In the genomic region with DNA sequence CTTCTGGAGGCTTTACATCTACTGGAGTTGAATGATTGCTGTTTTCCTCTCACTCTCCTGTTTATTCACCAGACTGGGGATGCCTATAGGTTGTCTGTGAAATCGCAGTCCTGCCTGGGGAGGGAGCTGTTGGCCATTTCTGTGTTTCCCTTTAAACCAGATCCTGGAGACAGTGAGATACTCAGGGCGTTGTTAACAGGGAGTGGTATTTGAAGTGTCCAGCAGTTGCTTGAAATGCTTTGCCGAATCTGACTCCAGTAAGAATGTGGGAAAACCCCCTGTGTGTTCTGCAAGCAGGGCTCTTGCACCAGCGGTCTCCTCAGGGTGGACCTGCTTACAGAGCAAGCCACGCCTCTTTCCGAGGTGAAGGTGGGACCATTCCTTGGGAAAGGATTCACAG, we compare ENCODE assay signal across 15 cellular contexts. TPM values are rescaled to one million over a fixed set of nuclear protein-coding genes. Genes with fewer than 3 reads are reported as not detected.
A peak's percentile ranks its signal among the peaks of the same experiment; 100 is the strongest.
DNase-seq lines count a peak whose midpoint lies in the region; ATAC-seq and TF ChIP-seq lines count a peak whose summit lies in the region.
"Had no signal": no experiment of that assay in that cellular context is flagged by ENCODE, and none has a peak within 500 bp of the region (broad histone marks: within the 10 kb centered on the region; RNA-seq: fewer than 3 reads in every experiment).

No MANE protein-coding gene starts in this region.

- WGBS in endodermal cell (ENCODE audit: insufficient coverage in 1 of 2, insufficient read length in 1 of 2), 2 experiments: 71 to 80% methylated on average over 4 to 6 of the region's 6 CpGs
- no CpG with 5 or more reads among the region's 6 CpGs for WGBS in mesendoderm (ENCODE audit: extremely low coverage, insufficient coverage, low lambda C conversion rate)

- no peak overlapping the region for H3K23ac ChIP-seq in mesendoderm (ENCODE audit: low read length)

- TF ChIP-seq CTCF in BE2C (IDR thresholded peaks at IDR 0.05; ENCODE audit: low read depth, low read length) (0 out of 2 replicates have a peak, but pooled peaks have one; percentile 24), endodermal cell (conservative IDR thresholded peaks at IDR 0.05) (peak; percentile 68), GM13976 (IDR thresholded peaks at IDR 0.05; ENCODE audit: borderline replicate concordance, control extremely low read depth, extremely low read depth, insufficient read depth, missing control alignments) (no peak)

- H3K9ac ChIP-seq in endodermal cell (ENCODE audit: extremely low read depth, low read length, poor library complexity, severe bottlenecking): no peak overlapping the region
- H3K9ac ChIP-seq in mesendoderm (ENCODE audit: low read length): no peak overlapping the region

- no peak overlapping the region for H2BK15ac ChIP-seq in mesendoderm (replicated peaks; ENCODE audit: low read depth)

- no peak overlapping the region for H2AK5ac ChIP-seq in mesendoderm (ENCODE audit: low read length)

- no peak overlapping the region for H4K8ac ChIP-seq in mesendoderm (ENCODE audit: low read depth, low read length)

- H3K27ac ChIP-seq in endodermal cell (ENCODE audit: low read depth, low read length) (no peak overlapping the region), mesendoderm (ENCODE audit: low read depth, low read length) (no peak overlapping the region)
- H3K27ac ChIP-seq: pancreas had no signal

- H3K4me1 Mint-ChIP-seq in endodermal cell: peaks cover 5% of the 10 kb centered on the region

- peaks cover 19% of the 10 kb centered on the region for H3K27me3 ChIP-seq in BE2C
- H3K27me3 ChIP-seq in endodermal cell (ENCODE audit: control insufficient read depth, insufficient read depth, low read length, poor library complexity, severe bottlenecking): peaks cover 28% of the 10 kb centered on the region
- peaks cover 11% of the 10 kb centered on the region for H3K27me3 ChIP-seq in mesendoderm (ENCODE audit: insufficient read depth, low read length, poor library complexity)
- H3K27me3 ChIP-seq: pancreas had no signal

- peaks cover 6% of the 10 kb centered on the region for H3K9me3 Mint-ChIP-seq in endodermal cell
- H3K9me3 Mint-ChIP-seq: activated naive CD8-positive, alpha-beta T cell treated with anti-CD3 and anti-CD28 coated beads, Interleukin-2, amount 10 ng/mL, durations not matched to agents 7 days and 5 days; CD4-positive, alpha-beta T cell had no signal

- no peak overlapping the region for H3K56ac ChIP-seq in mesendoderm (ENCODE audit: low read length)

- H4K5ac ChIP-seq in mesendoderm (ENCODE audit: low read length): no peak overlapping the region

- peaks cover 25% of the 10 kb centered on the region for H3K27me3 Mint-ChIP-seq in endodermal cell (ENCODE audit: insufficient read depth)

- H3K36me3 Mint-ChIP-seq in endodermal cell (ENCODE audit: low read depth): peaks cover 18% of the 10 kb centered on the region
- H3K36me3 Mint-ChIP-seq: activated naive CD8-positive, alpha-beta T cell treated with anti-CD3 and anti-CD28 coated beads, Interleukin-2, amount 10 ng/mL, durations not matched to agents 7 days and 5 days had no signal

- H2BK120ac ChIP-seq in mesendoderm (ENCODE audit: low read depth, low read length): no peak overlapping the region

- H3K9me3 ChIP-seq in BE2C (no peaks in the 10 kb centered on the region), endodermal cell (ENCODE audit: control insufficient read depth, low read length) (peaks cover 12% of the 10 kb centered on the region)
- H3K9me3 ChIP-seq: pancreas had no signal

- in situ Hi-C loops in GM13976 (cut with MboI; ENCODE audit: low sequenced_read_pairs, unreplicated experiment): no loop called here

- H3K18ac ChIP-seq in mesendoderm (ENCODE audit: low read length): no peak overlapping the region

- no peak overlapping the region for H3K27ac Mint-ChIP-seq in endodermal cell
- H3K27ac Mint-ChIP-seq: activated naive CD8-positive, alpha-beta T cell treated with anti-CD3 and anti-CD28 coated beads, Interleukin-2, amount 10 ng/mL, durations not matched to agents 7 days and 5 days; CD4-positive, alpha-beta T cell had no signal

- no peak overlapping the region for H3K4me3 Mint-ChIP-seq in endodermal cell
- H3K4me3 Mint-ChIP-seq: activated naive CD8-positive, alpha-beta T cell treated with anti-CD3 and anti-CD28 coated beads, Interleukin-2, amount 10 ng/mL, durations not matched to agents 7 days and 5 days; CD4-positive, alpha-beta T cell had no signal

- no peak overlapping the region for H2BK5ac ChIP-seq in mesendoderm (ENCODE audit: low read length)

- H3K4me3 ChIP-seq in BE2C (ENCODE audit: low read depth, low read length) (no peak overlapping the region), endodermal cell (ENCODE audit: low read length) (no peak overlapping the region), mesendoderm (ENCODE audit: low read length) (no peak overlapping the region)
- H3K4me3 ChIP-seq: pancreas had no signal

- H3K79me1 ChIP-seq in mesendoderm (ENCODE audit: low read length): no peaks in the 10 kb centered on the region

- H3K79me2 ChIP-seq in mesendoderm (ENCODE audit: control insufficient read depth, insufficient read depth, low read length): no peaks in the 10 kb centered on the region

- H3K4me1 ChIP-seq in BE2C (no peaks in the 10 kb centered on the region), endodermal cell (ENCODE audit: control insufficient read depth, insufficient read depth, low read length) (no peaks in the 10 kb centered on the region), mesendoderm (ENCODE audit: control insufficient read depth, low read depth, low read length) (peaks cover 3% of the 10 kb centered on the region)

- no peak overlapping the region for H3K4me2 ChIP-seq in mesendoderm (ENCODE audit: low read length)

- H3K36me3 ChIP-seq in BE2C (no peaks in the 10 kb centered on the region), endodermal cell (ENCODE audit: control insufficient read depth, insufficient read depth, low read length) (peaks cover 12% of the 10 kb centered on the region), mesendoderm (ENCODE audit: control insufficient read depth, insufficient read depth, low read length) (no peaks in the 10 kb centered on the region)

- DNase-seq in BE2C: no peak
- DNase-seq in M059J (ENCODE audit: low read depth): peak; percentile 22
- DNase-seq in endodermal cell: peak; percentile 76
- DNase-seq in mesendoderm: peak; percentile 73
- no peak for DNase-seq in ecto neural progenitor cell (ENCODE audit: low spot score)
- DNase-seq in GM13976 (ENCODE audit: low spot score): no peak
- DNase-seq: activated CD8-positive, alpha-beta memory T cell treated with anti-CD3 and anti-CD28 coated beads, Interleukin-2, amount 50 U/mL, for 48 hours; activated naive CD8-positive, alpha-beta T cell treated with anti-CD3 and anti-CD28 coated beads, Interleukin-2, amount 10 ng/mL, durations not matched to agents 7 days and 5 days; CD4-positive, alpha-beta T cell; NCI-H1092; NCI-H510A treated with DMSO at 0.1 percent for 48 hours; pancreas; Right ventricle myocardium superior had no signal

- ATAC-seq in GM21515 (IDR thresholded peaks at IDR 0.05; ENCODE audit: unreplicated experiment) (no peak), HG02759 (IDR thresholded peaks at IDR 0.05; ENCODE audit: unreplicated experiment) (no peak)
- ATAC-seq: pancreas had no signal

- H3K4ac ChIP-seq in mesendoderm (ENCODE audit: low read depth, low read length): no peak overlapping the region

RNA-seq across cellular contexts. Expression of a gene that starts 4.3 kb away (rescaled TPM):
- polyA plus RNA-seq in BE2C (2012; ENCODE audit: insufficient read depth, insufficient read length, low read depth): 0.09 TPM
- total RNA-seq in M059J (2014; rRNA removed; shearing (Covaris generic)): 0.20 and 1.7 TPM in 2 replicates
- 1 to 10 TPM; 2.7 to 5.1 TPM for total RNA-seq in endodermal cell
- polyA plus RNA-seq in endodermal cell (2013, experiment 1 of 2): 0.36 TPM
- polyA plus RNA-seq in endodermal cell (2013, experiment 2 of 2): 0.37 TPM
- 0.66 TPM for polyA plus RNA-seq in mesendoderm (2013, experiment 1 of 2)
- polyA plus RNA-seq in mesendoderm (2013, experiment 2 of 2): 0.57 TPM

RNA-seq across cellular contexts. Expression of a gene that starts 35.2 kb away (rescaled TPM):
- polyA plus RNA-seq in BE2C (2012; ENCODE audit: insufficient read depth, insufficient read length, low read depth): not detected
- 343 and 350 TPM in 2 replicates for total RNA-seq in M059J (2014; rRNA removed; shearing (Covaris generic))
- 1 to 10 TPM; 6.9 to 7.3 TPM for total RNA-seq in endodermal cell
- 2.3 TPM for polyA plus RNA-seq in endodermal cell (2013, experiment 1 of 2)
- polyA plus RNA-seq in endodermal cell (2013, experiment 2 of 2): 3.1 TPM
- polyA plus RNA-seq in mesendoderm (2013, experiment 1 of 2): 3.6 TPM
- polyA plus RNA-seq in mesendoderm (2013, experiment 2 of 2): 3.3 TPM
- total RNA-seq: activated naive CD8-positive, alpha-beta T cell treated with anti-CD3 and anti-CD28 coated beads, Interleukin-2, amount 10 ng/mL, durations not matched to agents 7 days and 5 days; CD4-positive, alpha-beta T cell had no signal

Comparison
In these comparisons a context has a peak if more than half of its experiments do, and no peak if none do; other contexts are left out.
1. DNase-seq: peak in M059J (single experiment), endodermal cell (single experiment) and mesendoderm (single experiment); none in BE2C (single experiment), ecto neural progenitor cell (single experiment) and GM13976 (single experiment).
2. RNA of a gene that starts 35.2 kb away (total RNA-seq): 343 to 350 TPM in M059J; 6.9 to 7.3 TPM in endodermal cell; every median in the first group is over 10 times any median in the second.